8 cellular contexts compared by ENCODE assay signal in genomic region chr16:14302031-14302398, GRCh38.
A peak's percentile ranks its signal among the peaks of the same experiment; 100 is the strongest.
DNase-seq lines count a peak whose midpoint lies in the region; ATAC-seq, FAIRE-seq and TF ChIP-seq lines count a peak whose summit lies in the region.

No MANE protein-coding gene starts in this region.

- FAIRE-seq in HepG2 (lab: Jason Lieb, UNC) = no peak

- TF ChIP-seq POLR2A in GM18951 (IDR thresholded peaks at IDR 0.05; ENCODE audit: extremely low read depth, insufficient read depth, insufficient read length) (peak; percentile 49), HepG2 (IDR thresholded peaks at IDR 0.05; ENCODE audit: insufficient read depth in 1 of 2, low read depth in 2 of 2, low read length in 2 of 2) (peak; percentile 18 to 62; a peak in 2 of 4 replicates), testis (IDR thresholded peaks at IDR 0.05) (no peak)

- H3K4me2 ChIP-seq in HepG2 (ENCODE audit: low read depth, low read length) = peak overlapping the region; percentile 88

- H3K9ac ChIP-seq in HepG2 (ENCODE audit: insufficient read depth, low read depth, low read length) = peak overlapping the region; percentile 81

- H3K4me3 ChIP-seq in choroid plexus epithelial cell (ENCODE audit: low read depth, low read length) = peak overlapping the region; percentile 75
- peak overlapping the region; percentile 82 to 91 (median 90) for H3K4me3 ChIP-seq in HepG2 (replicated peaks in 1 of 3; ENCODE audit: insufficient read depth in 1 of 3, low read depth in 2 of 3, low read length in 3 of 3)
- peak overlapping the region; percentile 78 to 82 for H3K4me3 ChIP-seq in testis

- no peak overlapping the region for H3K27ac Mint-ChIP-seq in CD4-positive, alpha-beta T cell

- no peak overlapping the region for H2AFZ ChIP-seq in HepG2 (ENCODE audit: low read length)

- H3K27me3 Mint-ChIP-seq in CD4-positive, alpha-beta T cell = peaks cover 9% of the 10 kb centered on the region

- H3K4me1 ChIP-seq in HepG2 (ENCODE audit: insufficient read depth, low read length) (peaks cover 60% of the 10 kb centered on the region), testis (peaks cover 6% of the 10 kb centered on the region)

- POLR2A ChIA-PET in CD4-positive, alpha-beta T cell (lab: Charles Lee) = interaction anchor here (1.5 kb wide), 1 partner anchor 16 kb away, joined by 15 read pairs; no protein-coding TSS in a partner anchor
- POLR2A ChIA-PET in HepG2 (lab: Yijun Ruan, JAX) = interaction anchor here (0.7 to 1.5 kb wide), 2 partner anchors 10 to 104 kb away, joined by 3 to 7 read pairs; no protein-coding TSS in a partner anchor

- H3K9me3 ChIP-seq in CD4-positive, alpha-beta T cell (ENCODE audit: control insufficient read depth, low read length) = no peaks in the 10 kb centered on the region
- H3K9me3 ChIP-seq in HepG2 (ENCODE audit: low read length) (no peaks in the 10 kb centered on the region), testis (no peaks in the 10 kb centered on the region)

- no TSS peak for BruUV-seq in HepG2 (replicated peaks; lab: Mats Ljungman, UMichigan)

- no peak for TF ChIP-seq RAD21 in HepG2 (CRISPR knock-in tag; IDR thresholded peaks at IDR 0.05)

- no peak for TF ChIP-seq CTCF in CD4-positive, alpha-beta T cell (IDR thresholded peaks at IDR 0.05)
- TF ChIP-seq CTCF in choroid plexus epithelial cell (conservative IDR thresholded peaks at IDR 0.05; ENCODE audit: low read depth, low read length) = no peak
- TF ChIP-seq CTCF in HepG2 (CRISPR knock-in tag; IDR thresholded peaks at IDR 0.05) = no peak
- no peak for TF ChIP-seq CTCF in testis (IDR thresholded peaks at IDR 0.05)

- no peak for TF ChIP-seq EP300 in HepG2 (IDR thresholded peaks at IDR 0.05; ENCODE audit: low read depth in 2 of 2, low read length in 2 of 2)
- TF ChIP-seq EP300 in HepG2 (CRISPR knock-in tag; IDR thresholded peaks at IDR 0.05; ENCODE audit: borderline replicate concordance) = no peak

- H4K20me1 ChIP-seq in HepG2 (ENCODE audit: insufficient read depth, low read length) = peaks cover 21% of the 10 kb centered on the region; the same call in 1 of the 2 replicates

- WGBS in HepG2 (ENCODE audit: low lambda C conversion rate) = 0% methylated on average over 4 of the region's 37 CpGs
- 0% methylated on average over 14 of the region's 37 CpGs; no CpG with 5 or more reads in 1 of the 2 donors for WGBS in testis, 2 donors

- ATAC-seq in CD4-positive, alpha-beta T cell (ENCODE audit: poor library complexity) = peak; percentile 28
- ATAC-seq in HG03103 (IDR thresholded peaks at IDR 0.05; ENCODE audit: low read depth, unreplicated experiment) (peak; percentile 43), HepG2 (peak; percentile 51)

- H3K36me3 ChIP-seq in HepG2 (replicated peaks in 1 of 2; ENCODE audit: control insufficient read depth in 1 of 2, insufficient read depth in 2 of 2, low read length in 2 of 2) (no peaks in the 10 kb centered on the region), testis (ENCODE audit: low read depth, missing control alignments) (no peaks in the 10 kb centered on the region)

- no peaks in the 10 kb centered on the region for H3K36me3 Mint-ChIP-seq in CD4-positive, alpha-beta T cell (ENCODE audit: low read depth)

- in situ Hi-C loops in GM18951 (cut with MboI; ENCODE audit: low sequenced_read_pairs, unreplicated experiment) = no loop called here
- in situ Hi-C loops in HepG2 (cut with HindIII; ENCODE audit: extremely low pct_ligation_motif_present, low pct_unique_long_range_greater_than_20kb) = loop anchor here (5.0 kb wide), 1 partner anchor 225 kb away; no protein-coding TSS in a partner anchor

- intact Hi-C loops in CD4-positive, alpha-beta T cell (cut with DNase I, micrococcal nuclease) = loop anchor here (2.0 to 10.0 kb wide), 3 partner anchors 227 to 299 kb away; no protein-coding TSS in a partner anchor
- intact Hi-C loops in HepG2 (cut with micrococcal nuclease; ENCODE audit: unreplicated experiment) (loop anchor here (5.0 kb wide), 3 partner anchors 60 to 185 kb away; no protein-coding TSS in a partner anchor), testis (cut with DNase I; ENCODE audit: low total_unique reads) (loop anchor here (5.0 kb wide), 2 partner anchors 225 to 385 kb away; no protein-coding TSS in a partner anchor)

- H3K4me3 Mint-ChIP-seq in CD4-positive, alpha-beta T cell = peak overlapping the region; percentile 82

- no peak overlapping the region for H3K27ac ChIP-seq in CD4-positive, alpha-beta T cell (ENCODE audit: low read depth, low read length)
- H3K27ac ChIP-seq in HepG2 (ENCODE audit: extremely low read length, insufficient read depth, low read length) (peak overlapping the region; percentile 56), testis (peak overlapping the region in 1 of 2 donors; percentile 18)

- CTCF ChIA-PET in CD4-positive, alpha-beta T cell (lab: Charles Lee) = no interaction called here
- CTCF ChIA-PET in HepG2 (lab: Yijun Ruan, JAX; ENCODE audit: low intra/inter-chr PET ratio, low total read pairs) = interaction anchor here (2.9 kb wide), 1 partner anchor 227 kb away, joined by 31 read pairs; no protein-coding TSS in a partner anchor

- H3K27me3 ChIP-seq in CD4-positive, alpha-beta T cell (ENCODE audit: control insufficient read depth, insufficient read depth, low read length) = peaks cover 13% of the 10 kb centered on the region
- H3K27me3 ChIP-seq in HepG2 (ENCODE audit: control insufficient read depth in 1 of 2, insufficient read depth in 2 of 2, low read length in 2 of 2) (peaks cover 0 to 4% of the 10 kb centered on the region in 2 experiments; a peak in 2 of 5 replicates), testis (no peaks in the 10 kb centered on the region)

- H3K9me3 Mint-ChIP-seq in CD4-positive, alpha-beta T cell = no peaks in the 10 kb centered on the region

- H3K79me2 ChIP-seq in HepG2 (ENCODE audit: insufficient read depth, low read length) = peaks cover 43% of the 10 kb centered on the region

- DNase-seq in CD4-positive, alpha-beta T cell = no peak
- peak; percentile 82 for DNase-seq in OCI-M1 (lab: John Stamatoyannopoulos, UW)
- peak; percentile 46 for DNase-seq in choroid plexus epithelial cell (ENCODE audit: low read depth)
- DNase-seq in HepG2 (ENCODE audit: low spot score) = peak; percentile 49
- DNase-seq in testis = peak; percentile 56
- no peak for DNase-seq in pons (ENCODE audit: low spot score)

- H3K4me1 Mint-ChIP-seq in CD4-positive, alpha-beta T cell (ENCODE audit: low read depth) = peaks cover 29% of the 10 kb centered on the region

TF ChIP-seq in HepG2, 621 proteins besides CTCF, POLR2A, EP300 and RAD21 (continues in another document):
- no peak for TF ChIP-seq SYNCRIP (IDR thresholded peaks at IDR 0.05; ENCODE audit: insufficient read depth, low read depth, low read length)
- TF ChIP-seq JDP2 (CRISPR knock-in tag; IDR thresholded peaks at IDR 0.05; ENCODE audit: borderline replicate concordance) = no peak
- no peak for TF ChIP-seq NFIB (CRISPR knock-in tag; IDR thresholded peaks at IDR 0.05; ENCODE audit: borderline replicate concordance)
- TF ChIP-seq, protein P1, sequence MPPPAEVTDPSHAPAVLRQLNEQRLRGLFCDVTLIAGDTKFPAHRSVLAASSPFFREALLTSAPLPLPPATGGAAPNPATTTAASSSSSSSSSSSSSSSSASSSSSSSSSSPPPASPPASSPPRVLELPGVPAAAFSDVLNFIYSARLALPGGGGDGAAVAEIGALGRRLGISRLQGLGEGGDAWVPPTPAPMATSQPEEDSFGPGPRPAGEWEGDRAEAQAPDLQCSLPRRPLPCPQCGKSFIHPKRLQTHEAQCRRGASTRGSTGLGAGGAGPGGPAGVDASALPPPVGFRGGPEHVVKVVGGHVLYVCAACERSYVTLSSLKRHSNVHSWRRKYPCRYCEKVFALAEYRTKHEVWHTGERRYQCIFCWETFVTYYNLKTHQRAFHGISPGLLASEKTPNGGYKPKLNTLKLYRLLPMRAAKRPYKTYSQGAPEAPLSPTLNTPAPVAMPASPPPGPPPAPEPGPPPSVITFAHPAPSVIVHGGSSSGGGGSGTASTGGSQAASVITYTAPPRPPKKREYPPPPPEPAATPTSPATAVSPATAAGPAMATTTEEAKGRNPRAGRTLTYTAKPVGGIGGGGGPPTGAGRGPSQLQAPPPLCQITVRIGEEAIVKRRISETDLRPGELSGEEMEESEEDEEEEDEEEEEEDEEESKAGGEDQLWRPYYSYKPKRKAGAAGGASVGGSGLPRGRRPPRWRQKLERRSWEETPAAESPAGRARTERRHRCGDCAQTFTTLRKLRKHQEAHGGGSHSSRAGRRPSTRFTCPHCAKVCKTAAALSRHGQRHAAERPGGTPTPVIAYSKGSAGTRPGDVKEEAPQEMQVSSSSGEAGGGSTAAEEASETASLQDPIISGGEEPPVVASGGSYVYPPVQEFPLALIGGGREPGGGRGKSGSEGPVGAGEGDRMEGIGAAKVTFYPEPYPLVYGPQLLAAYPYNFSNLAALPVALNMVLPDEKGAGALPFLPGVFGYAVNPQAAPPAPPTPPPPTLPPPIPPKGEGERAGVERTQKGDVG (CRISPR knock-in tag; IDR thresholded peaks at IDR 0.05; ENCODE audit: borderline replicate concordance) = no peak
- no peak for TF ChIP-seq YEATS4 (CRISPR knock-in tag; IDR thresholded peaks at IDR 0.05; ENCODE audit: borderline replicate concordance)
- no peak for TF ChIP-seq ZNF879 (CRISPR knock-in tag; IDR thresholded peaks at IDR 0.05)
- TF ChIP-seq HOXA3 (CRISPR knock-in tag; IDR thresholded peaks at IDR 0.05) = no peak
- no peak for TF ChIP-seq ZNF292 (CRISPR knock-in tag; IDR thresholded peaks at IDR 0.05; ENCODE audit: borderline replicate concordance, low read depth)
- 0 out of 2 replicates have a peak, but pooled peaks have one; percentile 35 for TF ChIP-seq WIZ (CRISPR knock-in tag; IDR thresholded peaks at IDR 0.05)
- no peak for TF ChIP-seq ZNF10 (CRISPR knock-in tag; IDR thresholded peaks at IDR 0.05; ENCODE audit: borderline replicate concordance, low read depth)
- no peak for TF ChIP-seq ZNF737 (CRISPR knock-in tag; IDR thresholded peaks at IDR 0.05; ENCODE audit: borderline replicate concordance)

Comparison
In these comparisons a context has a peak if more than half of its experiments do, and no peak if none do; other contexts are left out.
1. DNase-seq: peak in OCI-M1 (single experiment), choroid plexus epithelial cell (single experiment), HepG2 (single experiment) and testis (single experiment); none in CD4-positive, alpha-beta T cell (0 of 10) and pons (single experiment).
2. Peak in every context shown above with its lines, with median percentiles within 50 percentile points of each other: ATAC-seq and H3K4me3 ChIP-seq.